Comparison of ENCODE assay signal across 11 cellular contexts in the genomic region with DNA sequence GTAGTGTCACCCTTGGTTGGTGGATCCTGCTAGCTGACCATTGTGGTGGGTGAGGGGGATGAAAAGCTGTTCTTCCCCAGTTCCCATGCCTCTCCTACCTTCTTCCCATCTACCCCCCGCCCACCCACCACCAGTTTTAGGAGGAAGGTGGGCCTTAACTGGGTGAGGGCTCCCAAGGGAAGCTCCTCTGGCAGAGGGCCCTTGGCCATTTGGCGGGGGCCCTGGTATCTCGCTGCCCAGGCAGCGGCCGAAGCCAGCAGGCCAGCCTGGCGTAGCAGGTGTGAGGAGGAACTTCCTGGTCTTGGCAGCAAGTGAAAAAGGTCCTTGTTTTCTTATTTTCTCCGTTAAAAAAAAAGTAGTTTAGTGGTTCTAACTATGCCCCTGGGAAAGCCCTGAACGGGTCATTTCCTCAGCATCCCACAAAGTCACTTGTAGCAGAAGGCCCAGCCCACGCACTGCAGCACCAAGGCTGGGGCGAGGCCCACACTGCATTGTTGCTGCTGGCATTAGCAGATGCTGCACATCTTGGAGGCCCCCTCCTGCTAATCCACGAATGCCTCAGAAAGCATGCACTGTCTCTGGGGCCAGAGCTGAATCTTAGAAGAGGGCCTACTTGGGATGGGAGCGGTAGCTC.
DNase-seq lines count a peak whose midpoint lies in the region; ATAC-seq and TF ChIP-seq lines count a peak whose summit lies in the region.
"Had no signal": no experiment of that assay in that cellular context is flagged by ENCODE, and none has a peak within 500 bp of the region (broad histone marks: within the 10 kb centered on the region; RNA-seq: fewer than 3 reads in every experiment).

No MANE protein-coding gene starts in this region.

- peaks cover 2% of the 10 kb centered on the region for H3K36me3 Mint-ChIP-seq in activated CD8-positive, alpha-beta T cell treated with anti-CD3 and anti-CD28 coated beads for 36 hours (ENCODE audit: low read depth)
- peaks cover 10% of the 10 kb centered on the region for H3K36me3 Mint-ChIP-seq in activated CD8-positive, alpha-beta T cell treated with anti-CD3 and anti-CD28 coated beads, Interleukin-2, amount 10 ng/mL, durations not matched to agents 7 days and 5 days (ENCODE audit: low read depth)
- peaks cover 9% of the 10 kb centered on the region for H3K36me3 Mint-ChIP-seq in activated CD4-positive, alpha-beta T cell treated with anti-CD3 and anti-CD28 coated beads, Interleukin-2, amount 10 ng/mL, durations not matched to agents 7 days and 5 days (ENCODE audit: low read depth)
- H3K36me3 Mint-ChIP-seq in stimulated activated memory B cell treated with anti-CD40 and anti-IgM and Interleukin-4, amounts not matched to agents 10 μg/mL and 1 μg/mL and 100 μg/mL, for 72 hours = peaks cover 10% of the 10 kb centered on the region

- H3K4me1 Mint-ChIP-seq in activated CD8-positive, alpha-beta T cell treated with anti-CD3 and anti-CD28 coated beads for 36 hours (ENCODE audit: low read depth) = peaks cover 71% of the 10 kb centered on the region
- peaks cover 71% of the 10 kb centered on the region for H3K4me1 Mint-ChIP-seq in activated CD8-positive, alpha-beta T cell treated with anti-CD3 and anti-CD28 coated beads, Interleukin-2, amount 10 ng/mL, durations not matched to agents 7 days and 5 days (ENCODE audit: low read depth)
- H3K4me1 Mint-ChIP-seq in activated CD4-positive, alpha-beta T cell treated with anti-CD3 and anti-CD28 coated beads, Interleukin-2, amount 10 ng/mL, durations not matched to agents 7 days and 5 days = peaks cover 68% of the 10 kb centered on the region
- H3K4me1 Mint-ChIP-seq in stimulated activated memory B cell treated with anti-CD40 and anti-IgM and Interleukin-4, amounts not matched to agents 10 μg/mL and 1 μg/mL and 100 μg/mL, for 72 hours = peaks cover 88% of the 10 kb centered on the region

- CTCF ChIA-PET in activated CD8-positive, alpha-beta T cell treated with anti-CD3 and anti-CD28 coated beads for 36 hours (lab: Charles Lee) = interaction anchor here (0.6 kb wide), 1 partner anchor 16 kb away, joined by 3 read pairs; no protein-coding TSS in a partner anchor
- CTCF ChIA-PET in activated CD8-positive, alpha-beta T cell treated with anti-CD3 and anti-CD28 coated beads, Interleukin-2, amount 10 ng/mL, durations not matched to agents 7 days and 5 days (lab: Charles Lee) = interaction anchor here (1.0 kb wide), 1 partner anchor 8 kb away, joined by 3 read pairs; no protein-coding TSS in a partner anchor
- CTCF ChIA-PET in activated CD4-positive, alpha-beta T cell treated with anti-CD3 and anti-CD28 coated beads, Interleukin-2, amount 10 ng/mL, durations not matched to agents 7 days and 5 days (lab: Charles Lee) = interaction anchor here (0.6 to 1.7 kb wide), 3 partner anchors 14 to 312 kb away, joined by 3 to 4 read pairs (median 4); no protein-coding TSS in a partner anchor

- TF ChIP-seq CTCF in activated CD8-positive, alpha-beta T cell treated with anti-CD3 and anti-CD28 coated beads for 36 hours (IDR thresholded peaks at IDR 0.05) = no peak

- peak; percentile 76 for DNase-seq in activated CD8-positive, alpha-beta T cell treated with anti-CD3 and anti-CD28 coated beads for 36 hours
- DNase-seq in activated CD8-positive, alpha-beta T cell treated with anti-CD3 and anti-CD28 coated beads, Interleukin-2, amount 10 ng/mL, durations not matched to agents 7 days and 5 days = no peak
- no peak for DNase-seq in activated CD4-positive, alpha-beta T cell treated with anti-CD3 and anti-CD28 coated beads, Interleukin-2, amount 10 ng/mL, durations not matched to agents 7 days and 5 days
- peak; percentile 30 for DNase-seq in left ventricle myocardium superior
- DNase-seq: esophagus squamous epithelium, H7, KBM-7 had no signal

- H3K4me3 Mint-ChIP-seq in activated CD8-positive, alpha-beta T cell treated with anti-CD3 and anti-CD28 coated beads for 36 hours = no peak overlapping the region
- no peak overlapping the region for H3K4me3 Mint-ChIP-seq in activated CD8-positive, alpha-beta T cell treated with anti-CD3 and anti-CD28 coated beads, Interleukin-2, amount 10 ng/mL, durations not matched to agents 7 days and 5 days
- H3K4me3 Mint-ChIP-seq in activated CD4-positive, alpha-beta T cell treated with anti-CD3 and anti-CD28 coated beads, Interleukin-2, amount 10 ng/mL, durations not matched to agents 7 days and 5 days = no peak overlapping the region
- no peak overlapping the region for H3K4me3 Mint-ChIP-seq in stimulated activated memory B cell treated with anti-CD40 and anti-IgM and Interleukin-4, amounts not matched to agents 10 μg/mL and 1 μg/mL and 100 μg/mL, for 72 hours

- intact Hi-C loops in activated CD8-positive, alpha-beta T cell treated with anti-CD3 and anti-CD28 coated beads for 36 hours (cut with micrococcal nuclease) = loop anchor here (10.0 kb wide), 1 partner anchor 110 kb away; no protein-coding TSS in a partner anchor
- intact Hi-C loops in left ventricle myocardium superior (cut with micrococcal nuclease) = no loop called here

- H3K27ac Mint-ChIP-seq in activated CD8-positive, alpha-beta T cell treated with anti-CD3 and anti-CD28 coated beads for 36 hours = peak overlapping the region; percentile 60
- H3K27ac Mint-ChIP-seq in activated CD8-positive, alpha-beta T cell treated with anti-CD3 and anti-CD28 coated beads, Interleukin-2, amount 10 ng/mL, durations not matched to agents 7 days and 5 days = no peak overlapping the region
- H3K27ac Mint-ChIP-seq in activated CD4-positive, alpha-beta T cell treated with anti-CD3 and anti-CD28 coated beads, Interleukin-2, amount 10 ng/mL, durations not matched to agents 7 days and 5 days = peak overlapping the region; percentile 9
- peak overlapping the region; percentile 69 for H3K27ac Mint-ChIP-seq in stimulated activated memory B cell treated with anti-CD40 and anti-IgM and Interleukin-4, amounts not matched to agents 10 μg/mL and 1 μg/mL and 100 μg/mL, for 72 hours

- ATAC-seq in activated CD8-positive, alpha-beta T cell treated with anti-CD3 and anti-CD28 coated beads for 36 hours = peak; percentile 31
- no peak for ATAC-seq in activated CD8-positive, alpha-beta T cell treated with anti-CD3 and anti-CD28 coated beads, Interleukin-2, amount 10 ng/mL, durations not matched to agents 7 days and 5 days
- ATAC-seq in left ventricle myocardium superior (no peak), GM21717 (IDR thresholded peaks at IDR 0.05; ENCODE audit: unreplicated experiment) (no peak), GM21515 (IDR thresholded peaks at IDR 0.05; ENCODE audit: unreplicated experiment) (no peak), GM19452 (IDR thresholded peaks at IDR 0.05; ENCODE audit: unreplicated experiment) (no peak)
- ATAC-seq in stimulated activated memory B cell treated with anti-CD40 and anti-IgM and Interleukin-4, amounts not matched to agents 10 μg/mL and 1 μg/mL and 100 μg/mL, for 72 hours = peak; percentile 66

- POLR2A ChIA-PET in activated CD8-positive, alpha-beta T cell treated with anti-CD3 and anti-CD28 coated beads for 36 hours (lab: Charles Lee) = interaction anchor here (0.6 to 1.4 kb wide), 3 partner anchors 8 to 16 kb away, joined by 3 to 5 read pairs (median 3); no protein-coding TSS in a partner anchor
- POLR2A ChIA-PET in activated CD8-positive, alpha-beta T cell treated with anti-CD3 and anti-CD28 coated beads, Interleukin-2, amount 10 ng/mL, durations not matched to agents 7 days and 5 days (lab: Charles Lee) = interaction anchor here (0.6 kb wide), 1 partner anchor 10 kb away, joined by 3 read pairs; no protein-coding TSS in a partner anchor
- POLR2A ChIA-PET in activated CD4-positive, alpha-beta T cell treated with anti-CD3 and anti-CD28 coated beads, Interleukin-2, amount 10 ng/mL, durations not matched to agents 7 days and 5 days (lab: Charles Lee) = no interaction called here

- H3K9me3 Mint-ChIP-seq in activated CD8-positive, alpha-beta T cell treated with anti-CD3 and anti-CD28 coated beads for 36 hours = no peaks in the 10 kb centered on the region
- H3K9me3 Mint-ChIP-seq in activated CD8-positive, alpha-beta T cell treated with anti-CD3 and anti-CD28 coated beads, Interleukin-2, amount 10 ng/mL, durations not matched to agents 7 days and 5 days (ENCODE audit: insufficient read depth) = no peaks in the 10 kb centered on the region
- no peaks in the 10 kb centered on the region for H3K9me3 Mint-ChIP-seq in activated CD4-positive, alpha-beta T cell treated with anti-CD3 and anti-CD28 coated beads, Interleukin-2, amount 10 ng/mL, durations not matched to agents 7 days and 5 days
- no peaks in the 10 kb centered on the region for H3K9me3 Mint-ChIP-seq in stimulated activated memory B cell treated with anti-CD40 and anti-IgM and Interleukin-4, amounts not matched to agents 10 μg/mL and 1 μg/mL and 100 μg/mL, for 72 hours

- H3K27me3 Mint-ChIP-seq in activated CD8-positive, alpha-beta T cell treated with anti-CD3 and anti-CD28 coated beads for 36 hours = no peaks in the 10 kb centered on the region
- no peaks in the 10 kb centered on the region for H3K27me3 Mint-ChIP-seq in activated CD8-positive, alpha-beta T cell treated with anti-CD3 and anti-CD28 coated beads, Interleukin-2, amount 10 ng/mL, durations not matched to agents 7 days and 5 days (ENCODE audit: low read depth)
- no peaks in the 10 kb centered on the region for H3K27me3 Mint-ChIP-seq in activated CD4-positive, alpha-beta T cell treated with anti-CD3 and anti-CD28 coated beads, Interleukin-2, amount 10 ng/mL, durations not matched to agents 7 days and 5 days
- no peaks in the 10 kb centered on the region for H3K27me3 Mint-ChIP-seq in stimulated activated memory B cell treated with anti-CD40 and anti-IgM and Interleukin-4, amounts not matched to agents 10 μg/mL and 1 μg/mL and 100 μg/mL, for 72 hours

Comparison
In these comparisons a context has a peak if more than half of its experiments do, and no peak if none do; other contexts are left out.
1. ATAC-seq: peak in activated CD8-positive, alpha-beta T cell treated with anti-CD3 and anti-CD28 coated beads for 36 hours (single experiment) and stimulated activated memory B cell treated with anti-CD40 and anti-IgM and Interleukin-4, amounts not matched to agents 10 μg/mL and 1 μg/mL and 100 μg/mL, for 72 hours (single experiment); none in activated CD8-positive, alpha-beta T cell treated with anti-CD3 and anti-CD28 coated beads, Interleukin-2, amount 10 ng/mL, durations not matched to agents 7 days and 5 days (single experiment), left ventricle myocardium superior (single experiment), GM21717 (single experiment), GM21515 (single experiment) and GM19452 (single experiment).
2. DNase-seq: peak in activated CD8-positive, alpha-beta T cell treated with anti-CD3 and anti-CD28 coated beads for 36 hours (single experiment) and left ventricle myocardium superior (single experiment); none in activated CD8-positive, alpha-beta T cell treated with anti-CD3 and anti-CD28 coated beads, Interleukin-2, amount 10 ng/mL, durations not matched to agents 7 days and 5 days (single experiment) and activated CD4-positive, alpha-beta T cell treated with anti-CD3 and anti-CD28 coated beads, Interleukin-2, amount 10 ng/mL, durations not matched to agents 7 days and 5 days (single experiment).